34 cellular contexts compared by ENCODE assay signal in the genomic region with DNA sequence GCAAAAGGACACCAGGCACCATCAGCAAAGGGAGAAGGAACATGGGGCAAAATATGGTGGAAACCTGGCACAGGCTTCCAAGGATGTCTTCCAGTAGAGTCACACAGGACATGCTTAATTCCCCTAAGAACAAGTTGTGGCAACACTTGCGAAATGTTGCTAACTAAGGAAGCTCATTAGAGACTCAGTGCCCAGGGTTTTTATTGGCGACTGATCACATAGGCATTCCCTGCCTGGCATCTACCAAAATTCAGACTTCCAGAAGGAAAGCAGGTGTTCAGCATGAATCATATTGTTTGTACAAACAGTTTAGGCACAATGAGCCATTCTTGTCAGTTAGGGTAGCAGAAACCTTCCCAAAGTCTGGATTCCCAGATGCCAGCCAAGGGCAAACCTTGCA. TPM values are rescaled to one million over a fixed set of nuclear protein-coding genes. Genes with fewer than 3 reads are reported as not detected.
DNase-seq lines count a peak whose midpoint lies in the region; ATAC-seq and TF ChIP-seq lines count a peak whose summit lies in the region.
"Had no signal": no experiment of that assay in that cellular context is flagged by ENCODE, and none has a peak within 500 bp of the region (broad histone marks: within the 10 kb centered on the region; RNA-seq: fewer than 3 reads in every experiment).

No MANE protein-coding gene starts in this region.

- H3K4me3 ChIP-seq in HCT116 (replicated peaks in 1 of 2; ENCODE audit: low read depth in 1 of 2, low read length in 2 of 2) (no peak overlapping the region), PC-9 (no peak overlapping the region)
- H3K4me3 ChIP-seq: colonic mucosa, esophagus muscularis mucosa, HAP-1, lower lobe of right lung, prostate gland, transverse colon had no signal

- no peak for TF ChIP-seq POLR2A in HCT116 (IDR thresholded peaks at IDR 0.05; ENCODE audit: borderline replicate concordance, extremely low read depth, insufficient read depth, insufficient read length)

- H2AFZ ChIP-seq in HCT116 (ENCODE audit: low read depth, low read length, poor library complexity, severe bottlenecking) (no peak overlapping the region), PC-9 (no peak overlapping the region)

- no peaks in the 10 kb centered on the region for H3K27me3 ChIP-seq in HCT116 (ENCODE audit: insufficient read depth, low read length)
- no peaks in the 10 kb centered on the region for H3K27me3 ChIP-seq in PC-9 (ENCODE audit: insufficient read depth, low read depth)
- H3K27me3 ChIP-seq: colonic mucosa, esophagus muscularis mucosa, transverse colon had no signal

- TF ChIP-seq CTCF in HCT116 (IDR thresholded peaks at IDR 0.05 in 2 of 3, conservative IDR thresholded peaks at IDR 0.05 in 1 of 3; ENCODE audit: borderline replicate concordance in 1 of 3, insufficient read depth in 1 of 3, low read depth in 2 of 3, low read length in 2 of 3) (no peak), PC-9 (conservative IDR thresholded peaks at IDR 0.05) (no peak), endothelial cell (IDR thresholded peaks at IDR 0.05; ENCODE audit: unreplicated experiment) (no peak)

- no peaks in the 10 kb centered on the region for H3K9me2 ChIP-seq in HCT116 (ENCODE audit: insufficient read depth)
- no peaks in the 10 kb centered on the region; the same call in 1 of the 2 replicates for H3K9me2 ChIP-seq in PC-9 (ENCODE audit: insufficient read depth)

- no peaks in the 10 kb centered on the region for H3K9me3 Mint-ChIP-seq in natural killer cell treated with Interleukin-12 subunit alpha and Interleukin-12 subunit beta and Interleukin-15 and Interleukin-18, amount 100 ng/mL, for 72 hours
- H3K9me3 Mint-ChIP-seq in endothelial cell (ENCODE audit: unreplicated experiment) = no peaks in the 10 kb centered on the region
- H3K9me3 Mint-ChIP-seq: activated naive CD8-positive, alpha-beta T cell treated with anti-CD3 and anti-CD28 coated beads, Interleukin-2, amount 10 ng/mL, durations not matched to agents 7 days and 5 days; CD4-positive, alpha-beta T cell; natural killer cell; stimulated activated memory B cell treated with anti-CD40 and anti-IgM and Interleukin-4, amounts not matched to agents 10 μg/mL and 1 μg/mL and 100 μg/mL, for 72 hours; T-helper 1 cell treated with Interleukin-12 subunit alpha and Interleukin-12 subunit beta and Interleukin-4 antibody, amounts not matched to agents 30 μg/mL and 1 μg/mL, for 36 hours had no signal

- H3K4me3 Mint-ChIP-seq in natural killer cell treated with Interleukin-12 subunit alpha and Interleukin-12 subunit beta and Interleukin-15 and Interleukin-18, amount 100 ng/mL, for 72 hours = no peak overlapping the region
- no peak overlapping the region for H3K4me3 Mint-ChIP-seq in endothelial cell (ENCODE audit: unreplicated experiment)
- H3K4me3 Mint-ChIP-seq: activated naive CD8-positive, alpha-beta T cell treated with anti-CD3 and anti-CD28 coated beads, Interleukin-2, amount 10 ng/mL, durations not matched to agents 7 days and 5 days; CD4-positive, alpha-beta T cell; natural killer cell; stimulated activated memory B cell treated with anti-CD40 and anti-IgM and Interleukin-4, amounts not matched to agents 10 μg/mL and 1 μg/mL and 100 μg/mL, for 72 hours; T-helper 1 cell treated with Interleukin-12 subunit alpha and Interleukin-12 subunit beta and Interleukin-4 antibody, amounts not matched to agents 30 μg/mL and 1 μg/mL, for 36 hours had no signal

- DNase-seq in COLO668 (lab: John Stamatoyannopoulos, UW; ENCODE audit: unreplicated experiment) (peak; percentile 26), HCT116 (ENCODE audit: low read depth, low spot score) (no peak), PC-9 (peak in 1 of 2 experiments; percentile 78), fibroblast of gingiva (ENCODE audit: low read depth) (peak; percentile 58), Right ventricle myocardium inferior (ENCODE audit: missing footprints) (no peak), endothelial cell (ENCODE audit: low spot score) (no peak)
- no peak for DNase-seq in natural killer cell treated with Interleukin-12 subunit alpha and Interleukin-12 subunit beta and Interleukin-15 and Interleukin-18, amount 100 ng/mL, for 72 hours (ENCODE audit: low spot score)
- DNase-seq: activated CD4-positive, alpha-beta T cell treated with anti-CD3 and anti-CD28 coated beads, Interleukin-2, amount 50 U/mL, for 48 hours; activated gamma-delta T cell treated with Interleukin-2 at 50 U/mL for 16 hours; activated naive CD8-positive, alpha-beta T cell treated with anti-CD3 and anti-CD28 coated beads, Interleukin-2, amount 10 ng/mL, durations not matched to agents 7 days and 5 days; activated T-cell treated with anti-CD3 and anti-CD28 coated beads, Interleukin-2, amount 50 U/mL, for 48 hours; aorta; CD4-positive, alpha-beta T cell; colonic mucosa; effector CD4-positive, alpha-beta T cell; EL; hippocampal formation; lower lobe of right lung; natural killer cell; NCI-H1048; NCI-H1694 treated with DMSO at 0.1 percent for 48 hours; NCI-H446; NCI-H82; occipital lobe; transverse colon had no signal

- H3K79me2 ChIP-seq in HCT116 (ENCODE audit: insufficient read depth, low read length) (no peaks in the 10 kb centered on the region), PC-9 (ENCODE audit: low read depth) (no peaks in the 10 kb centered on the region)

- no peak overlapping the region for H3K9ac ChIP-seq in HCT116 (ENCODE audit: low read length)

- no peaks in the 10 kb centered on the region for H3K27me3 Mint-ChIP-seq in natural killer cell treated with Interleukin-12 subunit alpha and Interleukin-12 subunit beta and Interleukin-15 and Interleukin-18, amount 100 ng/mL, for 72 hours
- no peaks in the 10 kb centered on the region for H3K27me3 Mint-ChIP-seq in endothelial cell (ENCODE audit: unreplicated experiment)
- H3K27me3 Mint-ChIP-seq: activated naive CD8-positive, alpha-beta T cell treated with anti-CD3 and anti-CD28 coated beads, Interleukin-2, amount 10 ng/mL, durations not matched to agents 7 days and 5 days; CD4-positive, alpha-beta T cell; stimulated activated memory B cell treated with anti-CD40 and anti-IgM and Interleukin-4, amounts not matched to agents 10 μg/mL and 1 μg/mL and 100 μg/mL, for 72 hours had no signal

- H3K4me1 ChIP-seq in HCT116 (ENCODE audit: control insufficient read depth in 1 of 2, insufficient read depth in 2 of 2, low read length in 2 of 2) (no peaks in the 10 kb centered on the region), PC-9 (replicated peaks; ENCODE audit: insufficient read depth) (peaks cover 28% of the 10 kb centered on the region)
- H3K4me1 ChIP-seq: colonic mucosa, esophagus muscularis mucosa, HAP-1, lower lobe of right lung, prostate gland, transverse colon had no signal

- peaks cover 12 to 15% of the 10 kb centered on the region in 2 donors for H3K4me1 Mint-ChIP-seq in natural killer cell treated with Interleukin-12 subunit alpha and Interleukin-12 subunit beta and Interleukin-15 and Interleukin-18, amount 100 ng/mL, for 72 hours (ENCODE audit: low read depth in 2 of 2)
- H3K4me1 Mint-ChIP-seq in endothelial cell (ENCODE audit: unreplicated experiment) = peaks cover 9% of the 10 kb centered on the region
- H3K4me1 Mint-ChIP-seq: stimulated activated memory B cell treated with anti-CD40 and anti-IgM and Interleukin-4, amounts not matched to agents 10 μg/mL and 1 μg/mL and 100 μg/mL, for 72 hours had no signal

- no peak overlapping the region for H3K27ac Mint-ChIP-seq in natural killer cell treated with Interleukin-12 subunit alpha and Interleukin-12 subunit beta and Interleukin-15 and Interleukin-18, amount 100 ng/mL, for 72 hours
- no peak overlapping the region for H3K27ac Mint-ChIP-seq in endothelial cell (ENCODE audit: unreplicated experiment)
- H3K27ac Mint-ChIP-seq: activated naive CD8-positive, alpha-beta T cell treated with anti-CD3 and anti-CD28 coated beads, Interleukin-2, amount 10 ng/mL, durations not matched to agents 7 days and 5 days; CD4-positive, alpha-beta T cell; natural killer cell; stimulated activated memory B cell treated with anti-CD40 and anti-IgM and Interleukin-4, amounts not matched to agents 10 μg/mL and 1 μg/mL and 100 μg/mL, for 72 hours; T-helper 1 cell treated with Interleukin-12 subunit alpha and Interleukin-12 subunit beta and Interleukin-4 antibody, amounts not matched to agents 30 μg/mL and 1 μg/mL, for 36 hours had no signal

- H3K36me3 ChIP-seq in HCT116 (ENCODE audit: control insufficient read depth in 1 of 2, insufficient read depth in 2 of 2, low read length in 2 of 2) (peaks cover 8 to 14% of the 10 kb centered on the region in 2 experiments; a peak in 3 of 4 replicates), PC-9 (ENCODE audit: low read depth) (peaks cover 41% of the 10 kb centered on the region)
- H3K36me3 ChIP-seq: prostate gland had no signal

- H4K20me1 ChIP-seq in HCT116 (ENCODE audit: insufficient read depth) (no peaks in the 10 kb centered on the region), PC-9 (ENCODE audit: insufficient read depth) (no peaks in the 10 kb centered on the region)

- ATAC-seq in HCT116 = no peak
- ATAC-seq in natural killer cell treated with Interleukin-12 subunit alpha and Interleukin-12 subunit beta and Interleukin-15 and Interleukin-18, amount 100 ng/mL, for 72 hours = no peak
- ATAC-seq in Right ventricle myocardium inferior = no peak
- no peak for ATAC-seq in HG03095 (IDR thresholded peaks at IDR 0.05; ENCODE audit: unreplicated experiment)
- ATAC-seq: activated CD4-positive, CD25-positive, alpha-beta regulatory T cell treated with anti-CD3 and anti-CD28 coated beads, Interleukin-2, amount 50 U/mL, for 24 hours; lower lobe of right lung; natural killer cell; SK-N-SH treated with all-trans-retinoic acid at 6 μM for 48 hours; stimulated activated memory B cell treated with anti-CD40 and anti-IgM and Interleukin-4, amounts not matched to agents 10 μg/mL and 1 μg/mL and 100 μg/mL, for 72 hours had no signal

- intact Hi-C loops in HCT116 (cut with micrococcal nuclease) = no loop called here
- intact Hi-C loops in PC-9 (cut with micrococcal nuclease; ENCODE audit: unreplicated experiment) = no loop called here
- intact Hi-C loops in Right ventricle myocardium inferior (cut with DNase I) = no loop called here

- no peak overlapping the region for H3K4me2 ChIP-seq in HCT116 (ENCODE audit: low read length)
- peak overlapping the region; percentile 3 for H3K4me2 ChIP-seq in PC-9

- CTCF ChIA-PET in HCT116 (lab: Charles Lee) (no interaction called here), PC-9 (lab: Charles Lee) (no interaction called here)

- no peaks in the 10 kb centered on the region for H3K9me3 ChIP-seq in HCT116 (ENCODE audit: control insufficient read depth in 1 of 2, insufficient read depth in 1 of 2, low read depth in 1 of 2, low read length in 2 of 2)
- H3K9me3 ChIP-seq in PC-9 (ENCODE audit: insufficient read depth, low read depth) = no peaks in the 10 kb centered on the region
- H3K9me3 ChIP-seq: colonic mucosa, esophagus muscularis mucosa, HAP-1, lower lobe of right lung, prostate gland, transverse colon had no signal

- H3F3A ChIP-seq in PC-9 (ENCODE audit: insufficient read depth, low read depth) = peaks cover 23% of the 10 kb centered on the region

- BruUV-seq in HCT116 (replicated peaks; lab: Mats Ljungman, UMichigan) (no TSS peak), PC-9 (replicated peaks; lab: Mats Ljungman, UMichigan) (no TSS peak)

- H3K27ac ChIP-seq in HCT116 (ENCODE audit: low read depth, low read length) (no peak overlapping the region), PC-9 (peak overlapping the region; percentile 59)
- H3K27ac ChIP-seq: colonic mucosa, esophagus muscularis mucosa, lower lobe of right lung, prostate gland, RWPE1, transverse colon had no signal

- TF ChIP-seq RAD21 in HCT116 (IDR thresholded peaks at IDR 0.05; ENCODE audit: low read depth) = no peak

- POLR2A ChIA-PET in HCT116 (lab: Charles Lee) (no interaction called here), PC-9 (lab: Charles Lee; ENCODE audit: unreplicated experiment) (interaction anchor here (0.6 kb wide), 1 partner anchor 20 kb away, joined by 4 read pairs; no protein-coding TSS in a partner anchor)

- RAD21 ChIA-PET in HCT116 (lab: Charles Lee; ENCODE audit: low non-redundant PET in 1 of 2, low total read pairs in 2 of 2, uncharacterized antibody in 2 of 2, unreplicated experiment in 2 of 2) = no interaction called here

- peaks cover 5% of the 10 kb centered on the region for H3K36me3 Mint-ChIP-seq in natural killer cell treated with Interleukin-12 subunit alpha and Interleukin-12 subunit beta and Interleukin-15 and Interleukin-18, amount 100 ng/mL, for 72 hours
- peaks cover 7% of the 10 kb centered on the region for H3K36me3 Mint-ChIP-seq in endothelial cell (ENCODE audit: low read depth, unreplicated experiment)
- H3K36me3 Mint-ChIP-seq: natural killer cell had no signal

RNA-seq across cellular contexts. Expression of gene SLC4A1AP, which starts 25.7 kb away (rescaled TPM):
- total RNA-seq in HCT116 (2021; ENCODE audit: unreplicated experiment) (19.8 TPM), PC-9 (2021) (18.5 and 22.7 TPM in 2 replicates), Right ventricle myocardium inferior (20.6 TPM), endothelial cell (ENCODE audit: unreplicated experiment) (19.8 TPM)
- 10.1 and 12.3 TPM in 2 replicates for polyA plus RNA-seq in HCT116 (2012)
- total RNA-seq in natural killer cell treated with Interleukin-12 subunit alpha and Interleukin-12 subunit beta and Interleukin-15 and Interleukin-18, amount 100 ng/mL, for 72 hours = 10 to 100 TPM; 31.1 to 33.3 TPM

RNA-seq across cellular contexts. Expression of gene SUPT7L, which starts 26.0 kb away (rescaled TPM):
- 25.2 TPM for total RNA-seq in HCT116 (2021; ENCODE audit: unreplicated experiment)
- 27.8 TPM in 2 replicates for polyA plus RNA-seq in HCT116 (2012)
- total RNA-seq in PC-9 (2021) = 29.3 and 33.0 TPM in 2 replicates
- total RNA-seq in natural killer cell treated with Interleukin-12 subunit alpha and Interleukin-12 subunit beta and Interleukin-15 and Interleukin-18, amount 100 ng/mL, for 72 hours = 10 to 100 TPM; 32.9 to 41.9 TPM
- 26.3 TPM for total RNA-seq in Right ventricle myocardium inferior
- total RNA-seq in endothelial cell (ENCODE audit: unreplicated experiment) = 39.1 TPM

Comparison
In these comparisons a context has a peak if more than half of its experiments do, and no peak if none do; other contexts are left out.
1. DNase-seq: peak in COLO668 (single experiment) and fibroblast of gingiva (single experiment); none in HCT116 (single experiment), natural killer cell treated with Interleukin-12 subunit alpha and Interleukin-12 subunit beta and Interleukin-15 and Interleukin-18, amount 100 ng/mL, for 72 hours (single experiment), Right ventricle myocardium inferior (single experiment) and endothelial cell (single experiment).